ENCODE assay signal across 1 cellular context in the genomic region with DNA sequence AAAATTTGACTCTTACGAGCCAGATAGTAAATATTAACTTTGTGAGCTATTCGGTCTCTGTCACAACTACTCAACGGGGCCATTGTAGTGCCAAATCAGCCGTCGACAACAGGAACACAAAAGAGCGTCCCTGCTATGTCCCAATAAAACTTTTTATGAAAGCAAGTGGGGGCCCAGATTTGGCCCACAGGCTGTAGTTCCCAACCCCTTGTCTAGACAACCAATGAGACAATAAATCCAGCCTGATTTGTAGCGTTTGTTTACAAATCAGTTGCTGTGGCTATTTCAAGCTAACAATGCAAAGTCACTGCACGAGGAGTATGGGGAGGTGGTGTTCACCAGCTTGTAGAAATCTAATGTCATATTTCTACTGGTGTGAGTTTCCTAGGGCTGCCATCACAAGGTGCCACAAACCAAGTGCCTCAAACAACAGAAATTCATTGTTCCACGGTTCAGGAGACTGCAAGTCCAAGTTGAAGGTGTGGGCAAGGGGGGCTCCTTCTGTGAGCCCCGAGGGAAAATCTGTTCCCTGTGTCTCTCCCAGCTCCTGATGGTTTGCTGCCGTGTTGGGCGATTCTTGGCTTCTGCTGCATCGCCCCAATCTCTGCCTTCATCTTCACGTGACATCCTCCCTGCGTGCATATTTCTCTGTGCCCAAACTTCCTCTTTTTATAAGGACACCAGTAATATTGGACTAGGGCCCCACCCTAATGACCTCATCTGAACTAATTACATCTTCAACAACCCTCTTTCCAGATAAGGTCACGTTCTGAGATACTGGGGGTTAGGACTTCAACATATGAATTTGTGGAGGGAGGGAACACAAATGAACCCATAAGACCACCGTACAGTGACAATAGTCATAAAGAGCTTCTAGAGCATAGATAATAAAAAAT.
TF ChIP-seq lines count a peak whose summit lies in the region.

No MANE protein-coding gene starts in this region.

TF ChIP-seq in K562, 482 proteins besides CTCF, POLR2A, EP300 and RAD21 (continued from another document and continues in another):
- TF ChIP-seq, protein P1, sequence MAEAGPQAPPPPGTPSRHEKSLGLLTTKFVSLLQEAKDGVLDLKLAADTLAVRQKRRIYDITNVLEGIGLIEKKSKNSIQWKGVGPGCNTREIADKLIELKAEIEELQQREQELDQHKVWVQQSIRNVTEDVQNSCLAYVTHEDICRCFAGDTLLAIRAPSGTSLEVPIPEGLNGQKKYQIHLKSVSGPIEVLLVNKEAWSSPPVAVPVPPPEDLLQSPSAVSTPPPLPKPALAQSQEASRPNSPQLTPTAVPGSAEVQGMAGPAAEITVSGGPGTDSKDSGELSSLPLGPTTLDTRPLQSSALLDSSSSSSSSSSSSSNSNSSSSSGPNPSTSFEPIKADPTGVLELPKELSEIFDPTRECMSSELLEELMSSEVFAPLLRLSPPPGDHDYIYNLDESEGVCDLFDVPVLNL (CRISPR knock-in tag; IDR thresholded peaks at IDR 0.05; ENCODE audit: low read depth) = no peak
- TF ChIP-seq, protein P2, sequence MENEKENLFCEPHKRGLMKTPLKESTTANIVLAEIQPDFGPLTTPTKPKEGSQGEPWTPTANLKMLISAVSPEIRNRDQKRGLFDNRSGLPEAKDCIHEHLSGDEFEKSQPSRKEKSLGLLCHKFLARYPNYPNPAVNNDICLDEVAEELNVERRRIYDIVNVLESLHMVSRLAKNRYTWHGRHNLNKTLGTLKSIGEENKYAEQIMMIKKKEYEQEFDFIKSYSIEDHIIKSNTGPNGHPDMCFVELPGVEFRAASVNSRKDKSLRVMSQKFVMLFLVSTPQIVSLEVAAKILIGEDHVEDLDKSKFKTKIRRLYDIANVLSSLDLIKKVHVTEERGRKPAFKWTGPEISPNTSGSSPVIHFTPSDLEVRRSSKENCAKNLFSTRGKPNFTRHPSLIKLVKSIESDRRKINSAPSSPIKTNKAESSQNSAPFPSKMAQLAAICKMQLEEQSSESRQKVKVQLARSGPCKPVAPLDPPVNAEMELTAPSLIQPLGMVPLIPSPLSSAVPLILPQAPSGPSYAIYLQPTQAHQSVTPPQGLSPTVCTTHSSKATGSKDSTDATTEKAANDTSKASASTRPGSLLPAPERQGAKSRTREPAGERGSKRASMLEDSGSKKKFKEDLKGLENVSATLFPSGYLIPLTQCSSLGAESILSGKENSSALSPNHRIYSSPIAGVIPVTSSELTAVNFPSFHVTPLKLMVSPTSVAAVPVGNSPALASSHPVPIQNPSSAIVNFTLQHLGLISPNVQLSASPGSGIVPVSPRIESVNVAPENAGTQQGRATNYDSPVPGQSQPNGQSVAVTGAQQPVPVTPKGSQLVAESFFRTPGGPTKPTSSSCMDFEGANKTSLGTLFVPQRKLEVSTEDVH (IDR thresholded peaks at IDR 0.05; ENCODE audit: low read depth, partially characterized antibody) = peak; percentile 53
- TF ChIP-seq ZNF354B (CRISPR knock-in tag; IDR thresholded peaks at IDR 0.05) (no peak), ZNF133 (CRISPR knock-in tag; IDR thresholded peaks at IDR 0.05) (no peak), GABPB2 (CRISPR knock-in tag; conservative IDR thresholded peaks at IDR 0.05) (no peak), KAT7 (CRISPR knock-in tag; IDR thresholded peaks at IDR 0.05; ENCODE audit: borderline replicate concordance) (no peak), NFIC (IDR thresholded peaks at IDR 0.05) (no peak), RBFOX2 (IDR thresholded peaks at IDR 0.05; ENCODE audit: low read depth, low read length) (no peak), MCM5 (IDR thresholded peaks at IDR 0.05; ENCODE audit: low read depth) (no peak), ZNF165 (CRISPR knock-in tag; IDR thresholded peaks at IDR 0.05; ENCODE audit: borderline replicate concordance) (no peak), MED1 (CRISPR knock-in tag; IDR thresholded peaks at IDR 0.05; ENCODE audit: borderline replicate concordance) (no peak), FUS (optimal IDR thresholded peaks at IDR 0.05; ENCODE audit: low read depth, low read length) (no peak), RBM17 (IDR thresholded peaks at IDR 0.05; ENCODE audit: borderline replicate concordance, low read depth, low read length) (no peak), RCOR1 (IDR thresholded peaks at IDR 0.05; ENCODE audit: borderline replicate concordance in 1 of 2, low read depth in 2 of 2, low read length in 2 of 2) (peak in 1 of 2 experiments; percentile 91; a peak in 3 of 4 replicates), TOE1 (IDR thresholded peaks at IDR 0.05; ENCODE audit: borderline replicate concordance) (peak; percentile 71; the same call in 1 of the 2 replicates), TOE1 (CRISPR knock-in tag; IDR thresholded peaks at IDR 0.05; ENCODE audit: borderline replicate concordance, low read depth) (no peak), KDM1A (IDR thresholded peaks at IDR 0.05) (peak; percentile 66 to 72), HNRNPUL1 (IDR thresholded peaks at IDR 0.05; ENCODE audit: low read length) (no peak), KLF13 (tag; IDR thresholded peaks at IDR 0.05; ENCODE audit: borderline replicate concordance, low read depth) (no peak), ZNF583 (CRISPR knock-in tag; IDR thresholded peaks at IDR 0.05) (no peak), ZNF232 (CRISPR knock-in tag; IDR thresholded peaks at IDR 0.05) (no peak), TEAD4 (IDR thresholded peaks at IDR 0.05; ENCODE audit: low read length) (peak; percentile 66; the same call in 1 of the 2 replicates), TEAD4 (CRISPR knock-in tag; IDR thresholded peaks at IDR 0.05; ENCODE audit: borderline replicate concordance) (no peak), WHSC1 (IDR thresholded peaks at IDR 0.05; ENCODE audit: low read length) (no peak), SRSF9 (IDR thresholded peaks at IDR 0.05; ENCODE audit: borderline replicate concordance, low read depth, low read length) (no peak), POLR2G (IDR thresholded peaks at IDR 0.05; ENCODE audit: low read depth, low read length) (no peak), ZC3H4 (CRISPR knock-in tag; IDR thresholded peaks at IDR 0.05; ENCODE audit: borderline replicate concordance) (no peak), ERF (CRISPR knock-in tag; IDR thresholded peaks at IDR 0.05) (no peak), ELF1 (tag; IDR thresholded peaks at IDR 0.05) (no peak), MYNN (IDR thresholded peaks at IDR 0.05) (no peak), MYNN (CRISPR knock-in tag; IDR thresholded peaks at IDR 0.05) (no peak)
- TF ChIP-seq, protein P3, sequence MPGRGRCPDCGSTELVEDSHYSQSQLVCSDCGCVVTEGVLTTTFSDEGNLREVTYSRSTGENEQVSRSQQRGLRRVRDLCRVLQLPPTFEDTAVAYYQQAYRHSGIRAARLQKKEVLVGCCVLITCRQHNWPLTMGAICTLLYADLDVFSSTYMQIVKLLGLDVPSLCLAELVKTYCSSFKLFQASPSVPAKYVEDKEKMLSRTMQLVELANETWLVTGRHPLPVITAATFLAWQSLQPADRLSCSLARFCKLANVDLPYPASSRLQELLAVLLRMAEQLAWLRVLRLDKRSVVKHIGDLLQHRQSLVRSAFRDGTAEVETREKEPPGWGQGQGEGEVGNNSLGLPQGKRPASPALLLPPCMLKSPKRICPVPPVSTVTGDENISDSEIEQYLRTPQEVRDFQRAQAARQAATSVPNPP (IDR thresholded peaks at IDR 0.05; ENCODE audit: borderline replicate concordance, insufficient read depth, insufficient read length) = no peak
- TF ChIP-seq, protein P4, sequence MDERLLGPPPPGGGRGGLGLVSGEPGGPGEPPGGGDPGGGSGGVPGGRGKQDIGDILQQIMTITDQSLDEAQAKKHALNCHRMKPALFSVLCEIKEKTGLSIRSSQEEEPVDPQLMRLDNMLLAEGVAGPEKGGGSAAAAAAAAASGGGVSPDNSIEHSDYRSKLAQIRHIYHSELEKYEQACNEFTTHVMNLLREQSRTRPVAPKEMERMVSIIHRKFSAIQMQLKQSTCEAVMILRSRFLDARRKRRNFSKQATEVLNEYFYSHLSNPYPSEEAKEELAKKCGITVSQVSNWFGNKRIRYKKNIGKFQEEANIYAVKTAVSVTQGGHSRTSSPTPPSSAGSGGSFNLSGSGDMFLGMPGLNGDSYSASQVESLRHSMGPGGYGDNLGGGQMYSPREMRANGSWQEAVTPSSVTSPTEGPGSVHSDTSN (CRISPR knock-in tag; IDR thresholded peaks at IDR 0.05; ENCODE audit: low read depth) = no peak
- TF ChIP-seq, protein P4 (tag; conservative IDR thresholded peaks at IDR 0.05; ENCODE audit: low read depth) = 0 out of 2 replicates have a peak, but pooled peaks have one; percentile 30
- TF ChIP-seq, protein P5, sequence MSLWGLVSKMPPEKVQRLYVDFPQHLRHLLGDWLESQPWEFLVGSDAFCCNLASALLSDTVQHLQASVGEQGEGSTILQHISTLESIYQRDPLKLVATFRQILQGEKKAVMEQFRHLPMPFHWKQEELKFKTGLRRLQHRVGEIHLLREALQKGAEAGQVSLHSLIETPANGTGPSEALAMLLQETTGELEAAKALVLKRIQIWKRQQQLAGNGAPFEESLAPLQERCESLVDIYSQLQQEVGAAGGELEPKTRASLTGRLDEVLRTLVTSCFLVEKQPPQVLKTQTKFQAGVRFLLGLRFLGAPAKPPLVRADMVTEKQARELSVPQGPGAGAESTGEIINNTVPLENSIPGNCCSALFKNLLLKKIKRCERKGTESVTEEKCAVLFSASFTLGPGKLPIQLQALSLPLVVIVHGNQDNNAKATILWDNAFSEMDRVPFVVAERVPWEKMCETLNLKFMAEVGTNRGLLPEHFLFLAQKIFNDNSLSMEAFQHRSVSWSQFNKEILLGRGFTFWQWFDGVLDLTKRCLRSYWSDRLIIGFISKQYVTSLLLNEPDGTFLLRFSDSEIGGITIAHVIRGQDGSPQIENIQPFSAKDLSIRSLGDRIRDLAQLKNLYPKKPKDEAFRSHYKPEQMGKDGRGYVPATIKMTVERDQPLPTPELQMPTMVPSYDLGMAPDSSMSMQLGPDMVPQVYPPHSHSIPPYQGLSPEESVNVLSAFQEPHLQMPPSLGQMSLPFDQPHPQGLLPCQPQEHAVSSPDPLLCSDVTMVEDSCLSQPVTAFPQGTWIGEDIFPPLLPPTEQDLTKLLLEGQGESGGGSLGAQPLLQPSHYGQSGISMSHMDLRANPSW (CRISPR knock-in tag; IDR thresholded peaks at IDR 0.05) = no peak
- TF ChIP-seq, protein P6, sequence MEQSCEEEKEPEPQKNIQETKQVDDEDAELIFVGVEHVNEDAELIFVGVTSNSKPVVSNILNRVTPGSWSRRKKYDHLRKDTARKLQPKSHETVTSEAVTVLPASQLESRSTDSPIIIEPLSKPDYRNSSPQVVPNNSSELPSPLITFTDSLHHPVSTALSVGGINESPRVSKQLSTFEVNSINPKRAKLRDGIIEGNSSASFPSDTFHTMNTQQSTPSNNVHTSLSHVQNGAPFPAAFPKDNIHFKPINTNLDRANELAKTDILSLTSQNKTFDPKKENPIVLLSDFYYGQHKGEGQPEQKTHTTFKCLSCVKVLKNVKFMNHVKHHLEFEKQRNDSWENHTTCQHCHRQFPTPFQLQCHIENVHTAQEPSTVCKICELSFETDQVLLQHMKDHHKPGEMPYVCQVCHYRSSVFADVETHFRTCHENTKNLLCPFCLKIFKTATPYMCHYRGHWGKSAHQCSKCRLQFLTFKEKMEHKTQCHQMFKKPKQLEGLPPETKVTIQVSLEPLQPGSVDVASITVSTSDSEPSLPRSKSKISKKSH (CRISPR knock-in tag; IDR thresholded peaks at IDR 0.05) = no peak
- TF ChIP-seq, protein P7, sequence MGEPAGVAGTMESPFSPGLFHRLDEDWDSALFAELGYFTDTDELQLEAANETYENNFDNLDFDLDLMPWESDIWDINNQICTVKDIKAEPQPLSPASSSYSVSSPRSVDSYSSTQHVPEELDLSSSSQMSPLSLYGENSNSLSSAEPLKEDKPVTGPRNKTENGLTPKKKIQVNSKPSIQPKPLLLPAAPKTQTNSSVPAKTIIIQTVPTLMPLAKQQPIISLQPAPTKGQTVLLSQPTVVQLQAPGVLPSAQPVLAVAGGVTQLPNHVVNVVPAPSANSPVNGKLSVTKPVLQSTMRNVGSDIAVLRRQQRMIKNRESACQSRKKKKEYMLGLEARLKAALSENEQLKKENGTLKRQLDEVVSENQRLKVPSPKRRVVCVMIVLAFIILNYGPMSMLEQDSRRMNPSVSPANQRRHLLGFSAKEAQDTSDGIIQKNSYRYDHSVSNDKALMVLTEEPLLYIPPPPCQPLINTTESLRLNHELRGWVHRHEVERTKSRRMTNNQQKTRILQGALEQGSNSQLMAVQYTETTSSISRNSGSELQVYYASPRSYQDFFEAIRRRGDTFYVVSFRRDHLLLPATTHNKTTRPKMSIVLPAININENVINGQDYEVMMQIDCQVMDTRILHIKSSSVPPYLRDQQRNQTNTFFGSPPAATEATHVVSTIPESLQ (CRISPR knock-in tag; IDR thresholded peaks at IDR 0.05) = no peak
